Comparison of ENCODE assay signal across 1 cellular context in the genomic region with DNA sequence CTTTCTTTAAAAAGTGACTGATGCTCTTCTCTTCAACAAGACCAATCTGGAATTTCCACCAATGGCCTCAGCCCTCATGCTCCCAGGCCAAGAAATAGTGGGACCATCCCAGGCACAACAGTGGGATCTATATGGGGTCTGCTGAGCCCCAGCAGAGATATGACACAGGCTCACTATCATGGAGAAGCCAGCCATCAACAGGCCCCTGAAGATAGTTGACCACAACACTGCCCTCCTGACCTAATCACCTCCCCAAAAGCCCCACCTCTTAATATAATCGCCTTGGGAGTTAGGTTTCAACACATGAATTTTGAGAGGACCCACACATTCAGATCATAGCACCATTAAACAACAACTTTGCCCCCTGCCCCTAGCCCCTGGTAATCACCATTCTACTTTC.
TF ChIP-seq lines count a peak whose summit lies in the region.

No MANE protein-coding gene starts in this region.

TF ChIP-seq in K562, 482 proteins besides CTCF, POLR2A, EP300 and RAD21 (continues in another document):
- TF ChIP-seq TBP (optimal IDR thresholded peaks at IDR 0.05; ENCODE audit: low read depth, low read length) = no peak
- TF ChIP-seq VEZF1 (CRISPR knock-in tag; IDR thresholded peaks at IDR 0.05) = peak; percentile 59
- no peak for TF ChIP-seq PTBP1 (IDR thresholded peaks at IDR 0.05; ENCODE audit: low read depth, low read length)
- no peak for TF ChIP-seq TGIF2 (CRISPR knock-in tag; IDR thresholded peaks at IDR 0.05)
- TF ChIP-seq ZNF280B (CRISPR knock-in tag; IDR thresholded peaks at IDR 0.05) = no peak
- no peak for TF ChIP-seq YBX1 (IDR thresholded peaks at IDR 0.05)
- no peak for TF ChIP-seq NUFIP1 (IDR thresholded peaks at IDR 0.05; ENCODE audit: partially characterized antibody)
- TF ChIP-seq CREM (IDR thresholded peaks at IDR 0.05; ENCODE audit: low read depth) = peak; percentile 58; the same call in 1 of the 2 replicates
- TF ChIP-seq ARID1B (IDR thresholded peaks at IDR 0.05) = peak; percentile 94
- peak; percentile 34 for TF ChIP-seq HDAC3 (IDR thresholded peaks at IDR 0.05; ENCODE audit: borderline replicate concordance, partially characterized antibody)
- TF ChIP-seq, protein P1, sequence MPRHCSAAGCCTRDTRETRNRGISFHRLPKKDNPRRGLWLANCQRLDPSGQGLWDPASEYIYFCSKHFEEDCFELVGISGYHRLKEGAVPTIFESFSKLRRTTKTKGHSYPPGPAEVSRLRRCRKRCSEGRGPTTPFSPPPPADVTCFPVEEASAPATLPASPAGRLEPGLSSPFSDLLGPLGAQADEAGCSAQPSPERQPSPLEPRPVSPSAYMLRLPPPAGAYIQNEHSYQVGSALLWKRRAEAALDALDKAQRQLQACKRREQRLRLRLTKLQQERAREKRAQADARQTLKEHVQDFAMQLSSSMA (CRISPR knock-in tag; IDR thresholded peaks at IDR 0.05) = no peak
- TF ChIP-seq RBM39 (optimal IDR thresholded peaks at IDR 0.05; ENCODE audit: low read depth, low read length) = no peak
- no peak for TF ChIP-seq BRD4 (IDR thresholded peaks at IDR 0.05)
- peak; percentile 78 for TF ChIP-seq SMARCC2 (IDR thresholded peaks at IDR 0.05; ENCODE audit: low read depth)
- TF ChIP-seq ZNF57 (CRISPR knock-in tag; IDR thresholded peaks at IDR 0.05) = no peak
- TF ChIP-seq CHCHD3 (CRISPR knock-in tag; IDR thresholded peaks at IDR 0.05) = no peak
- no peak for TF ChIP-seq C11orf30 (IDR thresholded peaks at IDR 0.05; ENCODE audit: low read depth)
- TF ChIP-seq ESRRA (IDR thresholded peaks at IDR 0.05; ENCODE audit: borderline replicate concordance, low read depth) = peak; percentile 57; the same call in 1 of the 2 replicates
- TF ChIP-seq TRIM25 (IDR thresholded peaks at IDR 0.05; ENCODE audit: borderline replicate concordance) = no peak
- TF ChIP-seq KDM1A (IDR thresholded peaks at IDR 0.05) = peak; percentile 80 to 86; a peak in 3 of 4 replicates
- no peak for TF ChIP-seq NR2C2 (CRISPR knock-in tag; IDR thresholded peaks at IDR 0.05)
- TF ChIP-seq NR2C2 (tag; IDR thresholded peaks at IDR 0.05) = no peak
- TF ChIP-seq HNRNPK (IDR thresholded peaks at IDR 0.05; ENCODE audit: low read depth, low read length, poor library complexity, severe bottlenecking) = no peak
- no peak for TF ChIP-seq MED1 (CRISPR knock-in tag; IDR thresholded peaks at IDR 0.05; ENCODE audit: borderline replicate concordance)
- TF ChIP-seq, protein P2, sequence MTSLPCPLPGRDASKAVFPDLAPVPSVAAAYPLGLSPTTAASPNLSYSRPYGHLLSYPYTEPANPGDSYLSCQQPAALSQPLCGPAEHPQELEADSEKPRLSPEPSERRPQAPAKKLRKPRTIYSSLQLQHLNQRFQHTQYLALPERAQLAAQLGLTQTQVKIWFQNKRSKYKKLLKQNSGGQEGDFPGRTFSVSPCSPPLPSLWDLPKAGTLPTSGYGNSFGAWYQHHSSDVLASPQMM (CRISPR knock-in tag; IDR thresholded peaks at IDR 0.05) = no peak
- TF ChIP-seq POLR2AphosphoS2 (IDR thresholded peaks at IDR 0.05; ENCODE audit: low read length) = no peak
- TF ChIP-seq TCF3 (CRISPR knock-in tag; IDR thresholded peaks at IDR 0.05) = peak; percentile 94
- TF ChIP-seq TEAD1 (CRISPR knock-in tag; IDR thresholded peaks at IDR 0.05) = no peak
- TF ChIP-seq DPF2 (IDR thresholded peaks at IDR 0.05) = peak; percentile 87
- peak; percentile 96 for TF ChIP-seq TEAD4 (IDR thresholded peaks at IDR 0.05; ENCODE audit: low read length)
- no peak for TF ChIP-seq TEAD4 (CRISPR knock-in tag; IDR thresholded peaks at IDR 0.05; ENCODE audit: borderline replicate concordance)
- no peak for TF ChIP-seq KAT8 (IDR thresholded peaks at IDR 0.05; ENCODE audit: low read depth)
- no peak for TF ChIP-seq HDAC6 (IDR thresholded peaks at IDR 0.05; ENCODE audit: low read depth, low read length)
- no peak for TF ChIP-seq SMAD3 (CRISPR knock-in tag; conservative IDR thresholded peaks at IDR 0.05)
- no peak for TF ChIP-seq ZHX1 (conservative IDR thresholded peaks at IDR 0.05; ENCODE audit: low read length)
- no peak for TF ChIP-seq GABPB1 (CRISPR knock-in tag; IDR thresholded peaks at IDR 0.05)
- TF ChIP-seq NFE2 (IDR thresholded peaks at IDR 0.05; ENCODE audit: low read depth) = 0 out of 2 replicates have a peak, but pooled peaks have one; percentile 34
- TF ChIP-seq, protein P3, sequence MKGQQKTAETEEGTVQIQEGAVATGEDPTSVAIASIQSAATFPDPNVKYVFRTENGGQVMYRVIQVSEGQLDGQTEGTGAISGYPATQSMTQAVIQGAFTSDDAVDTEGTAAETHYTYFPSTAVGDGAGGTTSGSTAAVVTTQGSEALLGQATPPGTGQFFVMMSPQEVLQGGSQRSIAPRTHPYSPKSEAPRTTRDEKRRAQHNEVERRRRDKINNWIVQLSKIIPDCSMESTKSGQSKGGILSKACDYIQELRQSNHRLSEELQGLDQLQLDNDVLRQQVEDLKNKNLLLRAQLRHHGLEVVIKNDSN (CRISPR knock-in tag; IDR thresholded peaks at IDR 0.05) = no peak
- no peak for TF ChIP-seq HMG20B (CRISPR knock-in tag; IDR thresholded peaks at IDR 0.05)
- TF ChIP-seq MIER1 (IDR thresholded peaks at IDR 0.05; ENCODE audit: low read depth) = no peak
- no peak for TF ChIP-seq GTF2F1 (IDR thresholded peaks at IDR 0.05; ENCODE audit: low read depth, low read length)
- no peak for TF ChIP-seq XRCC4 (IDR thresholded peaks at IDR 0.05; ENCODE audit: extremely low read depth, insufficient read depth, insufficient read length)
- no peak for TF ChIP-seq TEAD2 (tag; IDR thresholded peaks at IDR 0.05)
- no peak for TF ChIP-seq ADNP (tag; IDR thresholded peaks at IDR 0.05)
- no peak for TF ChIP-seq CHD7 (IDR thresholded peaks at IDR 0.05; ENCODE audit: low read depth, low read length)
